ENCODE assay signal across 10 cellular contexts in the genomic region with DNA sequence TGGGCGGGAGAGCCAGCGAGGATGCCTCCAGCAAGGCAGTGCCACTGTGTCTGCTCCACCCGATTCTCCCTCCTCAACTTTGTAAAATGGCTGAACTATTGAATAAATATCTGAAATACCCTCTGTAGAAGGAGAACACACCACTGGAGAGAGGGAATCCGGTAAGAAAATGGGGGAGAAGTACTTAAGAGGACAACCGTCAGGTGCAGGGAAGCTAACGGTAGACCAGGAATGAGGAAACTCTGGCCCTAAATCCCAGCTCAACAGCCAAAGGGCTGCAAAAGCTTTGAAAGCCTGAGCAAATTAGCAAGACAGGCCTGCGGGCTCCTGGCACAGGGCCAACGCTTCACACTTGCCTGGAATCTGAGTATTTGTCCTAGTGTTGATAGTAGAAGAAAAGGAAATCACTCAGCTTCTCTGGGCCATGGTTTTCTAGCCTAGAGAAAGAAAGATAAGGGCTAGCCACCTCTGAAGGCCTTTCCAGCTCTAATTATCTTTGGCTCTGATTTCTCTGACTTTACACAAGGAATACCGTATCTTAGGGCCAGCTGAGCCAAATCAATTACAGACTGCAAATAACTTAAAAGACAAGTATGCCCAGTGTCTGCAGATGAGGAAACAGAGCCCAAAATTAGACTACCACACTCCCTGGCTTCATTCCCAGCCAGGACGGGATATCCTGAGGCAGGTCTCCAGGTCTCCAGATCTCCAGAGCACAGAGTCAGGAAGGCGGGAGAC.
DNase-seq lines count a peak whose midpoint lies in the region; ATAC-seq and TF ChIP-seq lines count a peak whose summit lies in the region.
"Had no signal": no experiment of that assay in that cellular context is flagged by ENCODE, and none has a peak within 500 bp of the region (broad histone marks: within the 10 kb centered on the region; RNA-seq: fewer than 3 reads in every experiment).

No MANE protein-coding gene starts in this region.

- ATAC-seq in activated B cell treated with CpG ODN at 0.5 μM for 24 hours (ENCODE audit: low read depth): no peak
- no peak for ATAC-seq in stimulated activated naive B cell treated with anti-CD40 and anti-IgM and Interleukin-4, amounts not matched to agents 10 μg/mL and 1 μg/mL and 100 μg/mL, for 72 hours (replicated peaks)
- ATAC-seq in HG02973 (IDR thresholded peaks at IDR 0.05; ENCODE audit: unreplicated experiment): no peak

- H3K9me2 ChIP-seq in hepatocyte (replicated peaks; ENCODE audit: insufficient read depth): no peaks in the 10 kb centered on the region

- H3K79me2 ChIP-seq in hepatocyte: peaks cover 97% of the 10 kb centered on the region

- H3K4me2 ChIP-seq in hepatocyte: peak overlapping the region; percentile 13

- H3K27ac Mint-ChIP-seq in activated B cell treated with CpG ODN at 0.5 μM for 24 hours: peak overlapping the region; percentile 65
- H3K27ac Mint-ChIP-seq in stimulated activated naive B cell treated with anti-CD40 and anti-IgM and Interleukin-4, amounts not matched to agents 10 μg/mL and 1 μg/mL and 100 μg/mL, for 72 hours: peak overlapping the region; percentile 62
- H3K27ac Mint-ChIP-seq: T-helper 1 cell treated with Interleukin-12 subunit alpha and Interleukin-12 subunit beta and Interleukin-4 antibody, amounts not matched to agents 30 μg/mL and 1 μg/mL, for 36 hours had no signal

- no peak overlapping the region for H2AFZ ChIP-seq in hepatocyte

- H3K27me3 ChIP-seq in MG63: no peaks in the 10 kb centered on the region
- no peaks in the 10 kb centered on the region for H3K27me3 ChIP-seq in hepatocyte

- H3K4me1 ChIP-seq in hepatocyte (ENCODE audit: insufficient read depth): peaks cover 40% of the 10 kb centered on the region

- H3K36me3 Mint-ChIP-seq in activated B cell treated with CpG ODN at 0.5 μM for 24 hours (ENCODE audit: low read depth): peaks cover 14% of the 10 kb centered on the region
- peaks cover 32 to 35% of the 10 kb centered on the region in 2 donors for H3K36me3 Mint-ChIP-seq in stimulated activated naive B cell treated with anti-CD40 and anti-IgM and Interleukin-4, amounts not matched to agents 10 μg/mL and 1 μg/mL and 100 μg/mL, for 72 hours

- H3K36me3 ChIP-seq in MG63 (peaks cover 7% of the 10 kb centered on the region), hepatocyte (replicated peaks; ENCODE audit: insufficient read depth, low read depth) (no peaks in the 10 kb centered on the region)

- H3K9me3 ChIP-seq in MG63: no peaks in the 10 kb centered on the region
- no peaks in the 10 kb centered on the region for H3K9me3 ChIP-seq in hepatocyte (ENCODE audit: low read depth)

- H4K20me1 ChIP-seq in hepatocyte (ENCODE audit: insufficient read depth, poor library complexity, severe bottlenecking): peaks cover 53% of the 10 kb centered on the region

- 56% methylated on average over 11 of the region's 11 CpGs for WGBS in hepatocyte (ENCODE audit: low lambda C conversion rate, missing lambda C conversion rate)

- H3K4me1 Mint-ChIP-seq in activated B cell treated with CpG ODN at 0.5 μM for 24 hours: peaks cover 100% of the 10 kb centered on the region
- H3K4me1 Mint-ChIP-seq in stimulated activated naive B cell treated with anti-CD40 and anti-IgM and Interleukin-4, amounts not matched to agents 10 μg/mL and 1 μg/mL and 100 μg/mL, for 72 hours: peaks cover 74 to 98% of the 10 kb centered on the region in 2 donors

- no peaks in the 10 kb centered on the region for H3K27me3 Mint-ChIP-seq in activated B cell treated with CpG ODN at 0.5 μM for 24 hours
- H3K27me3 Mint-ChIP-seq in stimulated activated naive B cell treated with anti-CD40 and anti-IgM and Interleukin-4, amounts not matched to agents 10 μg/mL and 1 μg/mL and 100 μg/mL, for 72 hours: no peaks in the 10 kb centered on the region

- TF ChIP-seq CTCF in activated B cell treated with CpG ODN at 0.5 μM for 24 hours (IDR thresholded peaks at IDR 0.05) (no peak), hepatocyte (IDR thresholded peaks at IDR 0.05; ENCODE audit: poor library complexity) (no peak)

- intact Hi-C loops in activated B cell treated with CpG ODN at 0.5 μM for 24 hours (cut with micrococcal nuclease): loop anchor here (5.0 kb wide), 1 partner anchor 35 kb away; no protein-coding TSS in a partner anchor

- H3K4me3 Mint-ChIP-seq in activated B cell treated with CpG ODN at 0.5 μM for 24 hours: no peak overlapping the region
- H3K4me3 Mint-ChIP-seq in stimulated activated naive B cell treated with anti-CD40 and anti-IgM and Interleukin-4, amounts not matched to agents 10 μg/mL and 1 μg/mL and 100 μg/mL, for 72 hours: no peak overlapping the region
- H3K4me3 Mint-ChIP-seq: T-helper 1 cell treated with Interleukin-12 subunit alpha and Interleukin-12 subunit beta and Interleukin-4 antibody, amounts not matched to agents 30 μg/mL and 1 μg/mL, for 36 hours had no signal

- H3K4me3 ChIP-seq in MG63 (no peak overlapping the region), hepatocyte (no peak overlapping the region)

- no peaks in the 10 kb centered on the region for H3K9me3 Mint-ChIP-seq in activated B cell treated with CpG ODN at 0.5 μM for 24 hours
- peaks cover 0 to 2% of the 10 kb centered on the region in 2 donors for H3K9me3 Mint-ChIP-seq in stimulated activated naive B cell treated with anti-CD40 and anti-IgM and Interleukin-4, amounts not matched to agents 10 μg/mL and 1 μg/mL and 100 μg/mL, for 72 hours
- H3K9me3 Mint-ChIP-seq: T-helper 1 cell treated with Interleukin-12 subunit alpha and Interleukin-12 subunit beta and Interleukin-4 antibody, amounts not matched to agents 30 μg/mL and 1 μg/mL, for 36 hours had no signal

- CTCF ChIA-PET in activated B cell treated with CpG ODN at 0.5 μM for 24 hours (lab: Charles Lee): interaction anchor here (1.1 to 3.7 kb wide), 2 partner anchors 61 to 147 kb away, joined by 3 to 16 read pairs; no protein-coding TSS in a partner anchor

- H3K27ac ChIP-seq in hepatocyte: peak overlapping the region; percentile 53

- peak; percentile 47 for DNase-seq in A172 (ENCODE audit: low spot score)
- peak; percentile 64 for DNase-seq in MG63
- DNase-seq in activated B cell treated with CpG ODN at 0.5 μM for 24 hours: no peak
- DNase-seq in hepatocyte (ENCODE audit: low spot score): peak; percentile 71
- no peak for DNase-seq in stimulated activated naive B cell treated with anti-CD40 and anti-IgM and Interleukin-4, amounts not matched to agents 10 μg/mL and 1 μg/mL and 100 μg/mL, for 72 hours
- no peak for DNase-seq in HCEC 1CT
- no peak for DNase-seq in activated naive CD4-positive, alpha-beta T cell (lab: John Stamatoyannopoulos, UW)
- DNase-seq: DND-41 had no signal

- POLR2A ChIA-PET in activated B cell treated with CpG ODN at 0.5 μM for 24 hours (lab: Charles Lee): no interaction called here

Comparison
In these comparisons a context has a peak if more than half of its experiments do, and no peak if none do; other contexts are left out.
1. DNase-seq: peak in A172 (single experiment), MG63 (single experiment) and hepatocyte (single experiment); none in activated B cell treated with CpG ODN at 0.5 μM for 24 hours (single experiment), stimulated activated naive B cell treated with anti-CD40 and anti-IgM and Interleukin-4, amounts not matched to agents 10 μg/mL and 1 μg/mL and 100 μg/mL, for 72 hours (single experiment), HCEC 1CT (single experiment) and activated naive CD4-positive, alpha-beta T cell (0 of 4).